8 cellular contexts compared by ENCODE assay signal in the genomic region with DNA sequence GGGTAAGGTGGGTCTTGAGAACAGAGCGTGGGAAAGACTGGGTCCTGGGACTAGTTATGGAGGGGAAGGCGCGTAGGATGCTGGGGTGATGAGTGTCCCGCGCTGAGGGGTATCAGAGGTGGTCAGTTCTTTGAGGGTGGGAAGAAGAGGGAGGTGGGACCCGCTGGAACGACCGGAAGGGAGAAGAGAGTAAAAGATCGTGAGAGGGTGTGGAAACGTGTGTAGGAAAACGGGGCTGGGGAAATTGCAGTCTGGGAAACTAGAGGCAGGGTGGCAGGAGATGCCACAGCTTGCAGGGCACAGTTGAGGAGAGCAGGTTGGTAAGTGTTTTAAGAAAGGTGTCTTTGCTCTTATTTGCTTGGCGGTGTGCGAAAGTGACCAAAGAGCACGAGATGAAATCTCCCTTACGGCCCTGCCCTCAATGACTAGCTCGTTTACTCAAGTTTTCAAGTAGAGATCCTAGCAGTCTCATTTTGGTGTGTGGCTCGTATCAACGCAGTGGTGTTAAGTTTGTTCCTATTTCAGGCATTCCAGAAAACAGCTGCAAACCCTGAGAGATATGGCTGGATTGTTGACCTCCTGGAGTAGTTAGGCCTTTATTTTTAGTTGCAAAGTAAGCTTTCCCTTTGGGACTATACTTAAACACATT. TPM values are rescaled to one million over a fixed set of nuclear protein-coding genes. Genes with fewer than 3 reads are reported as not detected.
DNase-seq lines count a peak whose midpoint lies in the region; ATAC-seq, FAIRE-seq and TF ChIP-seq lines count a peak whose summit lies in the region.

No MANE protein-coding gene starts in this region.

- WGBS in A549 (ENCODE audit: missing lambda C conversion rate), result 1% methylated on average over 18 of the region's 18 CpGs
- 0 to 1% methylated on average over 18 of the region's 18 CpGs for WGBS in testis, 2 donors

- TF ChIP-seq EP300 in A549 (IDR thresholded peaks at IDR 0.05), result no peak

- no peak for TF ChIP-seq RAD21 in A549 (conservative IDR thresholded peaks at IDR 0.05 in 1 of 2, IDR thresholded peaks at IDR 0.05 in 1 of 2)

- CTCF ChIA-PET in A549 (lab: Yijun Ruan, JAX), result interaction anchor here (1.0 to 1.9 kb wide), 2 partner anchors 23 to 24 kb away, joined by 4 to 5 read pairs; a partner anchor contains a TSS

- TF ChIP-seq POLR2A in A549 (IDR thresholded peaks at IDR 0.05; ENCODE audit: low read length) (0 out of 2 replicates have a peak, but pooled peaks have one; percentile 3), testis (IDR thresholded peaks at IDR 0.05) (no peak)

- H3K27me3 ChIP-seq in left lung, result no peaks in the 10 kb centered on the region
- H3K27me3 ChIP-seq in testis, result no peaks in the 10 kb centered on the region

- TF ChIP-seq CTCF in A549 (IDR thresholded peaks at IDR 0.05), result no peak
- no peak for TF ChIP-seq CTCF in GM12875 (IDR thresholded peaks at IDR 0.05; ENCODE audit: borderline replicate concordance, insufficient read depth, low read depth, low read length)
- no peak for TF ChIP-seq CTCF in cardiac fibroblast (IDR thresholded peaks at IDR 0.05; ENCODE audit: low read depth, low read length)
- TF ChIP-seq CTCF in left lung (IDR thresholded peaks at IDR 0.05), result no peak
- no peak for TF ChIP-seq CTCF in testis (IDR thresholded peaks at IDR 0.05)
- no peak for TF ChIP-seq CTCF in GM13977 (IDR thresholded peaks at IDR 0.05; ENCODE audit: extremely low read depth, insufficient read depth, missing control alignments)

- H3K4me2 ChIP-seq in A549, result peak overlapping the region; percentile 87

- POLR2A ChIA-PET in A549 (lab: Yijun Ruan, JAX), result interaction anchor here (1.8 kb wide), 2 partner anchors 23 to 294 kb away, joined by 10 to 16 read pairs; a partner anchor contains a TSS

- H3K36me3 ChIP-seq in left lung (peaks cover 0 to 22% of the 10 kb centered on the region in 2 donors), testis (ENCODE audit: low read depth, missing control alignments) (no peaks in the 10 kb centered on the region)

- FAIRE-seq in A549 (lab: Jason Lieb, UNC), result no peak

- H3K9me3 ChIP-seq in A549, result no peaks in the 10 kb centered on the region
- no peaks in the 10 kb centered on the region for H3K9me3 ChIP-seq in left lung
- H3K9me3 ChIP-seq in testis, result no peaks in the 10 kb centered on the region

- H3K4me3 ChIP-seq in A549 (peak overlapping the region; percentile 78), GM12875 (ENCODE audit: low read depth, low read length) (peak overlapping the region; percentile 80), cardiac fibroblast (replicated peaks in 1 of 2; ENCODE audit: low read depth in 2 of 2, low read length in 2 of 2) (peak overlapping the region; percentile 96 to 99), left lung (peak overlapping the region; percentile 69 to 95), testis (peak overlapping the region; percentile 79 to 86)

- H3K4me1 ChIP-seq in A549 (peaks cover 23% of the 10 kb centered on the region; the same call in 2 of the 3 replicates), left lung (peaks cover 5 to 35% of the 10 kb centered on the region in 2 donors), testis (peaks cover 3% of the 10 kb centered on the region)

- intact Hi-C loops in left lung (cut with DNase I), result no loop called here
- intact Hi-C loops in testis (cut with DNase I; ENCODE audit: low total_unique reads), result no loop called here

- in situ Hi-C loops in GM13977 (cut with MboI; ENCODE audit: low pct_unique_long_range_greater_than_20kb, low sequenced_read_pairs, unreplicated experiment), result no loop called here

- peak; percentile 46 to 61 for ATAC-seq in A549
- ATAC-seq in left lung, result peak; percentile 8
- no peak for ATAC-seq in HG03196 (IDR thresholded peaks at IDR 0.05; ENCODE audit: unreplicated experiment)

- DNase-seq in A549 (ENCODE audit: low read depth in 1 of 2, low spot score in 1 of 2) (peak; percentile 29 to 42), NCI-H69 (lab: John Stamatoyannopoulos, UW) (peak; percentile 82), cardiac fibroblast (ENCODE audit: low read depth in 2 of 2) (peak; percentile 43 to 50), left lung (no peak), testis (no peak), GM13977 (ENCODE audit: low spot score) (no peak)

- H3K27ac ChIP-seq in A549, result peak overlapping the region; percentile 89 to 99
- H3K27ac ChIP-seq in left lung, result peak overlapping the region; percentile 60 to 98
- H3K27ac ChIP-seq in testis, result peak overlapping the region; percentile 63 to 79

TF ChIP-seq in A549, 52 proteins besides CTCF, POLR2A, EP300 and RAD21:
- TF ChIP-seq, protein P1, sequence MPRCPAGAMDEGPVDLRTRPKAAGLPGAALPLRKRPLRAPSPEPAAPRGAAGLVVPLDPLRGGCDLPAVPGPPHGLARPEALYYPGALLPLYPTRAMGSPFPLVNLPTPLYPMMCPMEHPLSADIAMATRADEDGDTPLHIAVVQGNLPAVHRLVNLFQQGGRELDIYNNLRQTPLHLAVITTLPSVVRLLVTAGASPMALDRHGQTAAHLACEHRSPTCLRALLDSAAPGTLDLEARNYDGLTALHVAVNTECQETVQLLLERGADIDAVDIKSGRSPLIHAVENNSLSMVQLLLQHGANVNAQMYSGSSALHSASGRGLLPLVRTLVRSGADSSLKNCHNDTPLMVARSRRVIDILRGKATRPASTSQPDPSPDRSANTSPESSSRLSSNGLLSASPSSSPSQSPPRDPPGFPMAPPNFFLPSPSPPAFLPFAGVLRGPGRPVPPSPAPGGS (IDR thresholded peaks at IDR 0.05), result no peak
- TF ChIP-seq MAZ (IDR thresholded peaks at IDR 0.05; ENCODE audit: borderline replicate concordance, low read depth, low read length), result no peak
- no peak for TF ChIP-seq POLR2AphosphoS2 (conservative IDR thresholded peaks at IDR 0.05; ENCODE audit: low read length)
- no peak for TF ChIP-seq CHD2 (IDR thresholded peaks at IDR 0.05; ENCODE audit: low read length, partially characterized antibody)
- TF ChIP-seq GATA3 (IDR thresholded peaks at IDR 0.05; ENCODE audit: borderline replicate concordance), result no peak
- TF ChIP-seq, protein P2, sequence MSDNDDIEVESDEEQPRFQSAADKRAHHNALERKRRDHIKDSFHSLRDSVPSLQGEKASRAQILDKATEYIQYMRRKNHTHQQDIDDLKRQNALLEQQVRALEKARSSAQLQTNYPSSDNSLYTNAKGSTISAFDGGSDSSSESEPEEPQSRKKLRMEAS (IDR thresholded peaks at IDR 0.05), result no peak
- no peak for TF ChIP-seq KDM1A (IDR thresholded peaks at IDR 0.05; ENCODE audit: low read depth)
- TF ChIP-seq HDAC2 (IDR thresholded peaks at IDR 0.05), result no peak
- TF ChIP-seq, protein P3, sequence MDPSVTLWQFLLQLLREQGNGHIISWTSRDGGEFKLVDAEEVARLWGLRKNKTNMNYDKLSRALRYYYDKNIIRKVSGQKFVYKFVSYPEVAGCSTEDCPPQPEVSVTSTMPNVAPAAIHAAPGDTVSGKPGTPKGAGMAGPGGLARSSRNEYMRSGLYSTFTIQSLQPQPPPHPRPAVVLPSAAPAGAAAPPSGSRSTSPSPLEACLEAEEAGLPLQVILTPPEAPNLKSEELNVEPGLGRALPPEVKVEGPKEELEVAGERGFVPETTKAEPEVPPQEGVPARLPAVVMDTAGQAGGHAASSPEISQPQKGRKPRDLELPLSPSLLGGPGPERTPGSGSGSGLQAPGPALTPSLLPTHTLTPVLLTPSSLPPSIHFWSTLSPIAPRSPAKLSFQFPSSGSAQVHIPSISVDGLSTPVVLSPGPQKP (IDR thresholded peaks at IDR 0.05; ENCODE audit: low read depth, low read length), result no peak
- no peak for TF ChIP-seq HOXB5 (CRISPR knock-in tag; IDR thresholded peaks at IDR 0.05)
TF ChIP-seq in A549: peak in this region for 0.

RNA-seq across cellular contexts. Expression of a gene that starts 0.6 kb away (rescaled TPM):
- 197 and 283 TPM in 2 replicates for polyA plus RNA-seq in A549 (2011; rRNA removed)
- 46.9 and 47.2 TPM in 2 replicates for polyA plus RNA-seq in A549 (2012; cell fraction: cytosol; rRNA removed)
- polyA plus RNA-seq in A549 (2012; cell fraction: nucleus; rRNA removed), result 66.0 and 90.3 TPM in 2 replicates
- polyA plus RNA-seq in A549 (2017; fragmentation: RNase III; extraction: RNeasy Plus Mini Kit Qiagen cat#74134 plus additional on column Dnase treatment), result 83.8 to 92.1 TPM (median 89.6 TPM) in 3 replicates
- 536 and 572 TPM in 2 replicates for polyA minus RNA-seq in A549 (2011; rRNA and poly(A)+ RNA removed)
- total RNA-seq in left lung, result 100 to 1,000 TPM; 153 to 200 TPM
- 10 to 100 TPM; 83.3 to 86.0 TPM for total RNA-seq in testis
- polyA plus RNA-seq in testis (ENCODE audit: insufficient read depth, low read depth, low replicate concordance), result 147 TPM

RNA-seq across cellular contexts. Expression of a gene that starts 24.0 kb away (rescaled TPM):
- polyA plus RNA-seq in A549 (2011; rRNA removed) (132 and 138 TPM in 2 replicates), A549 (2017; fragmentation: RNase III; extraction: RNeasy Plus Mini Kit Qiagen cat#74134 plus additional on column Dnase treatment) (106 to 112 TPM (median 108 TPM) in 3 replicates), testis (ENCODE audit: insufficient read depth, low read depth, low replicate concordance) (91.2 TPM)
- polyA plus RNA-seq in A549 (2012; cell fraction: cytosol; rRNA removed), result 62.8 and 79.9 TPM in 2 replicates
- polyA plus RNA-seq in A549 (2012; cell fraction: nucleus; rRNA removed), result 21.9 and 35.8 TPM in 2 replicates
- 70.8 and 80.8 TPM in 2 replicates for polyA minus RNA-seq in A549 (2011; rRNA and poly(A)+ RNA removed)
- total RNA-seq in left lung (10 to 100 TPM; 89.0 to 92.9 TPM), testis (10 to 100 TPM; 35.6 to 36.8 TPM)

RNA-seq across cellular contexts. Expression of a gene that starts 31.7 kb away (rescaled TPM):
- 47.0 and 64.5 TPM in 2 replicates for polyA plus RNA-seq in A549 (2011; rRNA removed)
- 15.7 and 16.0 TPM in 2 replicates for polyA plus RNA-seq in A549 (2012; cell fraction: cytosol; rRNA removed)
- polyA plus RNA-seq in A549 (2012; cell fraction: nucleus; rRNA removed), result 6.1 and 9.5 TPM in 2 replicates
- 35.2 to 39.0 TPM (median 38.8 TPM) in 3 replicates for polyA plus RNA-seq in A549 (2017; fragmentation: RNase III; extraction: RNeasy Plus Mini Kit Qiagen cat#74134 plus additional on column Dnase treatment)
- polyA minus RNA-seq in A549 (2011; rRNA and poly(A)+ RNA removed), result 20.1 and 24.1 TPM in 2 replicates
- total RNA-seq in left lung, result 10 to 100 TPM; 14.4 to 18.2 TPM
- 10 to 100 TPM; 11.5 to 25.1 TPM for total RNA-seq in testis
- 25.8 TPM for polyA plus RNA-seq in testis (ENCODE audit: insufficient read depth, low read depth, low replicate concordance)

Comparison
In these comparisons a context has a peak if more than half of its experiments do, and no peak if none do; other contexts are left out.
1. DNase-seq: peak in A549 (2 of 2), NCI-H69 (single experiment) and cardiac fibroblast (2 of 2); none in left lung (0 of 2), testis (single experiment) and GM13977 (single experiment).
2. Peak in every context shown above with its lines, with median percentiles within 50 percentile points of each other: H3K27ac ChIP-seq and H3K4me3 ChIP-seq.